ENCODE assay signal across 19 cellular contexts in genomic region chr3:141276398-141276797, GRCh38. TPM values are rescaled to one million over a fixed set of nuclear protein-coding genes. Genes with fewer than 3 reads are reported as not detected.
A peak's percentile ranks its signal among the peaks of the same experiment; 100 is the strongest.
DNase-seq lines count a peak whose midpoint lies in the region; ATAC-seq and TF ChIP-seq lines count a peak whose summit lies in the region.
"Had no signal": no experiment of that assay in that cellular context is flagged by ENCODE, and none has a peak within 500 bp of the region (broad histone marks: within the 10 kb centered on the region; RNA-seq: fewer than 3 reads in every experiment).

No MANE protein-coding gene starts in this region.

- intact Hi-C loops in PC-3 (cut with micrococcal nuclease) = loop anchor here (1.0 kb wide), 1 partner anchor 45 kb away; the partner anchor contains the start of gene PXYLP1

- H3K9ac ChIP-seq in PC-3 (ENCODE audit: low read length) (peak overlapping the region; percentile 61), smooth muscle cell (ENCODE audit: low read depth) (no peak overlapping the region)
- H3K9ac ChIP-seq: BLaER1 treated with 17β-estradiol and CSF1 and Interleukin-3, amounts not matched to agents 10 nM and 100 nM; KMS-11 had no signal

- no peaks in the 10 kb centered on the region for H4K20me1 ChIP-seq in PC-3 (ENCODE audit: low read length)
- no peaks in the 10 kb centered on the region for H4K20me1 ChIP-seq in smooth muscle cell (ENCODE audit: low read depth)
- H4K20me1 ChIP-seq: BLaER1 treated with 17β-estradiol and CSF1 and Interleukin-3, amounts not matched to agents 10 nM and 100 nM had no signal

- H3K9me3 ChIP-seq in PC-3 (ENCODE audit: low read length) (no peaks in the 10 kb centered on the region), smooth muscle cell (replicated peaks; ENCODE audit: low read depth) (no peaks in the 10 kb centered on the region)
- H3K9me3 ChIP-seq: BLaER1 treated with 17β-estradiol and CSF1 and Interleukin-3, amounts not matched to agents 10 nM and 100 nM had no signal

- POLR2A ChIA-PET in PC-3 (lab: Charles Lee; ENCODE audit: unreplicated experiment) = no interaction called here

- 0 out of 2 replicates have a peak overlapping the region, but pooled peaks have one; percentile 13 for H3K4me3 ChIP-seq in PC-3 (ENCODE audit: low read length)
- no peak overlapping the region for H3K4me3 ChIP-seq in brain microvascular endothelial cell (ENCODE audit: low read depth, low read length)
- H3K4me3 ChIP-seq in fibroblast of villous mesenchyme (ENCODE audit: low read depth, low read length) = no peak overlapping the region
- H3K4me3 ChIP-seq in smooth muscle cell = no peak overlapping the region
- H3K4me3 ChIP-seq: BLaER1 treated with 17β-estradiol and CSF1 and Interleukin-3, amounts not matched to agents 10 nM and 100 nM; GM23338 had no signal

- TF ChIP-seq CTCF in PC-3 (conservative IDR thresholded peaks at IDR 0.05; ENCODE audit: low read depth, low read length) = no peak
- TF ChIP-seq CTCF in brain microvascular endothelial cell (IDR thresholded peaks at IDR 0.05; ENCODE audit: low read depth, low read length, missing control alignments) = no peak
- TF ChIP-seq CTCF in fibroblast of villous mesenchyme (IDR thresholded peaks at IDR 0.05; ENCODE audit: insufficient read depth, low read depth, low read length) = no peak
- TF ChIP-seq CTCF in smooth muscle cell (IDR thresholded peaks at IDR 0.05; ENCODE audit: borderline replicate concordance, insufficient read depth, poor library complexity, severe bottlenecking) = no peak

- no peak overlapping the region for H2AFZ ChIP-seq in PC-3 (ENCODE audit: low read length)
- no peak overlapping the region for H2AFZ ChIP-seq in smooth muscle cell (ENCODE audit: low read depth)
- H2AFZ ChIP-seq: GM23338 had no signal

- H3K79me2 ChIP-seq in PC-3 (ENCODE audit: low read length) (no peaks in the 10 kb centered on the region), smooth muscle cell (ENCODE audit: low read depth) (no peaks in the 10 kb centered on the region)

- no peaks in the 10 kb centered on the region for H3F3A ChIP-seq in PC-3 (ENCODE audit: low read length, unreplicated experiment)
- no peaks in the 10 kb centered on the region for H3F3A ChIP-seq in smooth muscle cell (ENCODE audit: low read depth)

- peak overlapping the region; percentile 58 for H3K4me2 ChIP-seq in PC-3 (ENCODE audit: low read length)
- H3K4me2 ChIP-seq in smooth muscle cell = no peak overlapping the region
- H3K4me2 ChIP-seq: BLaER1 treated with 17β-estradiol and CSF1 and Interleukin-3, amounts not matched to agents 10 nM and 100 nM; GM23338; KMS-11 had no signal

- H3K36me3 ChIP-seq in PC-3 (ENCODE audit: low read depth, low read length) (no peaks in the 10 kb centered on the region), brain microvascular endothelial cell (replicated peaks) (no peaks in the 10 kb centered on the region), smooth muscle cell (ENCODE audit: low read depth) (no peaks in the 10 kb centered on the region)

- ATAC-seq in PC-3 = no peak
- ATAC-seq: GM23338, Panc1 had no signal

- H3K4me1 ChIP-seq in PC-3 (ENCODE audit: insufficient read depth, low read length) (peaks cover 37% of the 10 kb centered on the region), smooth muscle cell (ENCODE audit: low read depth) (no peaks in the 10 kb centered on the region)

- 63% methylated on average over 9 of the region's 9 CpGs for WGBS in smooth muscle cell (ENCODE audit: low lambda C conversion rate)

- in situ Hi-C loops in brain microvascular endothelial cell (cut with HindIII; ENCODE audit: low pct_ligation_motif_present, low sequenced_read_pairs) = no loop called here

- CTCF ChIA-PET in PC-3 (lab: Charles Lee) = interaction anchor here (1.0 kb wide), 1 partner anchor 45 kb away, joined by 3 read pairs; the partner anchor contains the start of gene PXYLP1

- H3K9me2 ChIP-seq in PC-3 (replicated peaks; ENCODE audit: low read length) = no peaks in the 10 kb centered on the region

- H3K27ac ChIP-seq in PC-3 (ENCODE audit: low read length) = peak overlapping the region; percentile 86
- peak overlapping the region; percentile 68 for H3K27ac ChIP-seq in brain microvascular endothelial cell
- peak overlapping the region; percentile 56 for H3K27ac ChIP-seq in smooth muscle cell (ENCODE audit: low read depth)
- H3K27ac ChIP-seq: BLaER1 treated with 17β-estradiol and CSF1 and Interleukin-3, amounts not matched to agents 10 nM and 100 nM; KMS-11 had no signal

- no peak for DNase-seq in PC-3
- peak; percentile 52 for DNase-seq in brain microvascular endothelial cell
- peak; percentile 87 for DNase-seq in fibroblast of villous mesenchyme (ENCODE audit: low read depth)
- DNase-seq in smooth muscle cell (lab: John Stamatoyannopoulos, UW; ENCODE audit: unreplicated experiment) = no peak
- DNase-seq in NCI-H2171 (lab: John Stamatoyannopoulos, UW) = no peak
- no peak for DNase-seq in activated naive CD4-positive, alpha-beta T cell (lab: John Stamatoyannopoulos, UW)
- DNase-seq in stimulated activated CD4-positive, alpha-beta T cell treated with anti-CD3 and anti-CD28 coated beads, Interleukin-4, amount 100 ng/mL, for 1 hour = no peak
- DNase-seq: AML-193; CD4-positive, alpha-beta T cell; H9; NCI-H1048; NCI-H1694; NCI-H2227 treated with DMSO at 0.1 percent for 48 hours; NCI-H526 treated with DMSO at 0.1 percent for 48 hours; SHP77 treated with DMSO at 0.1 percent for 48 hours had no signal

- H3K27me3 ChIP-seq in PC-3 (ENCODE audit: low read length) (no peaks in the 10 kb centered on the region), brain microvascular endothelial cell (replicated peaks) (no peaks in the 10 kb centered on the region), smooth muscle cell (ENCODE audit: low read depth) (no peaks in the 10 kb centered on the region)
- H3K27me3 ChIP-seq: BLaER1 treated with 17β-estradiol and CSF1 and Interleukin-3, amounts not matched to agents 10 nM and 100 nM had no signal

- no TSS peak for BruUV-seq in PC-3 (replicated peaks; lab: Mats Ljungman, UMichigan)

RNA-seq across cellular contexts. Expression of gene PXYLP1, which starts 44.8 kb away (rescaled TPM):
- total RNA-seq in PC-3 (2014; rRNA removed) (6.2 and 16.6 TPM in 2 replicates), fibroblast of villous mesenchyme (3.2 and 3.5 TPM in 2 replicates), smooth muscle cell (4.5 and 5.6 TPM in 2 replicates)
- polyA plus RNA-seq in smooth muscle cell = 3.3 and 3.9 TPM in 2 replicates

Comparison
In these comparisons a context has a peak if more than half of its experiments do, and no peak if none do; other contexts are left out.
1. DNase-seq: peak in brain microvascular endothelial cell (single experiment) and fibroblast of villous mesenchyme (single experiment); none in PC-3 (single experiment), smooth muscle cell (single experiment), NCI-H2171 (single experiment), activated naive CD4-positive, alpha-beta T cell (0 of 4) and stimulated activated CD4-positive, alpha-beta T cell treated with anti-CD3 and anti-CD28 coated beads, Interleukin-4, amount 100 ng/mL, for 1 hour (single experiment).
2. Peak in every context shown above with its lines, with median percentiles within 50 percentile points of each other: H3K27ac ChIP-seq.